Comparison of ENCODE assay signal across 1 cellular context in the genomic region with DNA sequence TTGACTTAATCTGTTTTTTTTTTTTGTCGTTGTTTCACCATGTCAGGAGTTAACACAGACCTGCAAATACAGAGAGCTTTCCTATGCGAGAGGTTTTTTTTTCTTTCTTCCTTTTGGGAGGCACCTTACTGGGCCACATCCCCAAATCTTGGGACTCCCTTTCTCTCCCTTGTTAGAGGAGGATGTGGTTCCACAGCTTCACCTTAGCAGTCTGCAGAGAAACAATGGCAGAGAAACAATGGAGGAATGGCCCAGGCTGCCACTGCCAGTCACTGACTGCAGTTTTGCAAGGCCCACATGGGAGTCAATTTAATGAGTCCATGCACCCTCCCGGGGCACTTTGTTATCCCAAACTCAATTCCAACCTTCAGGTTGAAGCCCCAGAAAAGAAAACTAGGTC.
TF ChIP-seq lines count a peak whose summit lies in the region.

No MANE protein-coding gene starts in this region.

TF ChIP-seq in H1, 55 proteins besides CTCF, POLR2A, EP300 and RAD21:
- TF ChIP-seq POU5F1 (IDR thresholded peaks at IDR 0.05; ENCODE audit: low read depth, low read length) (no peak), YY1 (IDR thresholded peaks at IDR 0.05; ENCODE audit: low read depth, low read length) (0 out of 2 replicates have a peak, but pooled peaks have one; percentile 37)
TF ChIP-seq in H1: peak in this region for 1.
